In the genomic region with DNA sequence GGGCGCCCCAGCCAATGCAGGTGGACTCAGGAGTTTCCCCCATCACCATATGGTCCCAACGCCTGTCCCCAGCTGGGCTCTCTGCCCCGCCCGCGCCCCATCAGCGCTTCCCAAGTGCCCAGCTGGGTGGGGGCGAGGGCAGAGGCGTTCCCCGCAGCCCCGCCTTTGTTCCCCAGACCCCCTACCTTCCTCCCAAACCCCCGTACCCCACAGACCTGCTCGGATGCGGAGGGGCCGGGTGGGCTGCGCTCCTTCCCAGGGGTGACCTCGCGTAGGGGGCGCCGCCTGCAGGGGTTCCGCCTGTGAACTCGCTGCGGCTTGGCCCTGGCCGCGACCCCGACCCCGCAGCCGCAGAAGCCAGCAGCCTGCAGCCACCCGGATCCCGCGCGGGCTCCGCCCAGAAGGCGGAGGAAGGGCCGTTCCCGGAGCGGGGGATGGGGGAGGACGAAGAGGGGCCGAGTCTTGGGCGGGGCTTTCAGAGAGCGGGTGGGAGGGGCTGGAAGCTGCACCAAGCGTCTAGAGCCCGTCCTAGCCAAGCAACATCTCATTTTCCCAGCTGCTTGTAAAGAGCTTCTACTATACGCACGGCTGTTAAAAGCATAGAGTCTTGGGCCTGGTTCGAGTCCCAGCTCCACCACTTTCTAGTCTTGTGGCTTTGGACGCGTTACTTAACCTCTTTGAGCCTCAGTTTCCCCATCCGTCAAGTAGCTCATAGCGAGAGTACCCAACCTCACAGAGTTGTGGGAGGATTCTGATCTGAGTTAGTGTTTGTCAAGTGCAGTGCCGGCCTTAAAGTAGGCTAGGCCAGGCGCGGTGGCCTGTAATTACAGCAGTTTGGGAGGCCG, we compare ENCODE assay signal across 8 cellular contexts. TPM values are rescaled to one million over a fixed set of nuclear protein-coding genes. Genes with fewer than 3 reads are reported as not detected.
DNase-seq lines count a peak whose midpoint lies in the region; ATAC-seq, FAIRE-seq and TF ChIP-seq lines count a peak whose summit lies in the region.

Gene RAB3D (minus strand): TSS at position 404 of the 845 bp plus-strand sequence. CDS start 2,258 bp downstream, outside the sequence.

- peak in 1 of 2 experiments; percentile 68; a peak in 2 of 4 replicates for TF ChIP-seq POLR2A in HepG2 (IDR thresholded peaks at IDR 0.05; ENCODE audit: insufficient read depth in 1 of 2, low read depth in 2 of 2, low read length in 2 of 2)

- no peak for TF ChIP-seq RAD21 in HepG2 (CRISPR knock-in tag; IDR thresholded peaks at IDR 0.05)

- TF ChIP-seq EP300 in HepG2 (IDR thresholded peaks at IDR 0.05; ENCODE audit: low read depth in 2 of 2, low read length in 2 of 2) (no peak), HepG2 (CRISPR knock-in tag; IDR thresholded peaks at IDR 0.05; ENCODE audit: borderline replicate concordance) (no peak)

- intact Hi-C loops in dorsolateral prefrontal cortex (cut with DNase I), result loop anchor here (5.0 kb wide), 1 partner anchor 42 kb away; the partner anchor contains the start of gene TSPAN16 (in 2 of the 2)
- intact Hi-C loops in HepG2 (cut with micrococcal nuclease; ENCODE audit: unreplicated experiment), result no loop called here

- H3K36me3 ChIP-seq in HepG2 (replicated peaks in 1 of 2; ENCODE audit: control insufficient read depth in 1 of 2, insufficient read depth in 2 of 2, low read length in 2 of 2), result peaks cover 0 to 2% of the 10 kb centered on the region in 2 experiments; a peak in 1 of 5 replicates

- peaks cover 35% of the 10 kb centered on the region for H3K4me1 ChIP-seq in HepG2 (ENCODE audit: insufficient read depth, low read length)

- POLR2A ChIA-PET in HepG2 (lab: Yijun Ruan, JAX), result interaction anchor here (0.8 to 2.7 kb wide), 4 partner anchors 15 to 102 kb away, joined by 3 to 17 read pairs (median 4); partner anchors contain the start of gene SWSAP1

- peak within 1 kb of the TSS; percentile 97 for H3K4me2 ChIP-seq in HepG2 (ENCODE audit: low read depth, low read length)

- no peaks in the 10 kb centered on the region for H3K79me2 ChIP-seq in HepG2 (ENCODE audit: insufficient read depth, low read length)

- WGBS in HepG2 (ENCODE audit: low lambda C conversion rate), result 22% methylated on average over 17 of the region's 53 CpGs

- ATAC-seq in HG03342 (IDR thresholded peaks at IDR 0.05; ENCODE audit: unreplicated experiment), result peak; percentile 69
- ATAC-seq in HepG2, result peak; percentile 86
- no peak for ATAC-seq in GM18858 (IDR thresholded peaks at IDR 0.05; ENCODE audit: unreplicated experiment)

- H3K27ac ChIP-seq in dorsolateral prefrontal cortex (peak within 1 kb of the TSS in 57 of 59 donors; percentile 39 to 94 (median 87)), HepG2 (ENCODE audit: extremely low read length, insufficient read depth, low read length) (no peak within 1 kb of the TSS)

- DNase-seq in GM04504 (ENCODE audit: low read depth) (peak; percentile 60), NCI-H748 treated with DMSO at 0.1 percent for 48 hours (lab: John Stamatoyannopoulos, UW) (peak; percentile 70), dorsolateral prefrontal cortex (peak; percentile 72 to 93 (median 88)), HepG2 (ENCODE audit: low spot score) (peak; percentile 71)
- peak; percentile 73 to 75 for DNase-seq in activated CD4-positive, alpha-beta T cell treated with anti-CD3 and anti-CD28 coated beads, Interleukin-2, amount 50 U/mL, for 4 hours
- peak; percentile 79 for DNase-seq in stimulated activated CD4-positive, alpha-beta T cell treated with anti-CD3 and anti-CD28 coated beads, Interleukin-2, amount 100 ng/mL, for 4 hours (ENCODE audit: low read depth)

- peak within 1 kb of the TSS; percentile 61; the same call in 1 of the 2 replicates for H3K9ac ChIP-seq in HepG2 (ENCODE audit: insufficient read depth, low read depth, low read length)

- H3K27me3 ChIP-seq in dorsolateral prefrontal cortex (no peaks in the 10 kb centered on the region), HepG2 (ENCODE audit: control insufficient read depth in 1 of 2, insufficient read depth in 2 of 2, low read length in 2 of 2) (no peaks in the 10 kb centered on the region)

- no peaks in the 10 kb centered on the region for H4K20me1 ChIP-seq in HepG2 (ENCODE audit: insufficient read depth, low read length)

- peak within 1 kb of the TSS; percentile 80 for H2AFZ ChIP-seq in HepG2 (ENCODE audit: low read length)

- TF ChIP-seq CTCF in dorsolateral prefrontal cortex (IDR thresholded peaks at IDR 0.05 in 54 of 56, conservative IDR thresholded peaks at IDR 0.05 in 2 of 56; ENCODE audit: low read depth in 1 of 56, partially characterized antibody in 56 of 56), result peak in 9 of 56 donors; percentile 6 to 19 (median 11)
- peak; percentile 28; the same call in 1 of the 2 replicates for TF ChIP-seq CTCF in HepG2 (CRISPR knock-in tag; IDR thresholded peaks at IDR 0.05)

- CTCF ChIA-PET in HepG2 (lab: Yijun Ruan, JAX; ENCODE audit: low intra/inter-chr PET ratio, low total read pairs), result no interaction called here

- in situ Hi-C loops in HepG2 (cut with HindIII; ENCODE audit: extremely low pct_ligation_motif_present, low pct_unique_long_range_greater_than_20kb), result no loop called here

- no peaks in the 10 kb centered on the region for H3K9me3 ChIP-seq in HepG2 (ENCODE audit: low read length)

- peak; percentile 67 for FAIRE-seq in HepG2 (lab: Jason Lieb, UNC)

- H3K4me3 ChIP-seq in dorsolateral prefrontal cortex (peak within 1 kb of the TSS; percentile 43 to 88 (median 77)), HepG2 (replicated peaks in 1 of 3; ENCODE audit: insufficient read depth in 1 of 3, low read depth in 2 of 3, low read length in 3 of 3) (peak within 1 kb of the TSS; percentile 67 to 81 (median 81))

- no TSS peak for BruUV-seq in HepG2 (replicated peaks; lab: Mats Ljungman, UMichigan)

TF ChIP-seq in HepG2, 621 proteins besides CTCF, POLR2A, EP300 and RAD21 (continues in another document):
- TF ChIP-seq NBN (conservative IDR thresholded peaks at IDR 0.05) (no peak), GPBP1L1 (CRISPR knock-in tag; IDR thresholded peaks at IDR 0.05) (no peak), CENPX (CRISPR knock-in tag; IDR thresholded peaks at IDR 0.05) (no peak), KLF13 (CRISPR knock-in tag; IDR thresholded peaks at IDR 0.05) (no peak), ZNF350 (CRISPR knock-in tag; IDR thresholded peaks at IDR 0.05; ENCODE audit: borderline replicate concordance, low read depth) (no peak; the same call in 1 of the 2 replicates), ZZZ3 (CRISPR knock-in tag; IDR thresholded peaks at IDR 0.05; ENCODE audit: borderline replicate concordance) (no peak), ATRX (CRISPR knock-in tag; IDR thresholded peaks at IDR 0.05; ENCODE audit: borderline replicate concordance) (no peak), CCDC6 (CRISPR knock-in tag; IDR thresholded peaks at IDR 0.05) (no peak)
- TF ChIP-seq, protein P1, sequence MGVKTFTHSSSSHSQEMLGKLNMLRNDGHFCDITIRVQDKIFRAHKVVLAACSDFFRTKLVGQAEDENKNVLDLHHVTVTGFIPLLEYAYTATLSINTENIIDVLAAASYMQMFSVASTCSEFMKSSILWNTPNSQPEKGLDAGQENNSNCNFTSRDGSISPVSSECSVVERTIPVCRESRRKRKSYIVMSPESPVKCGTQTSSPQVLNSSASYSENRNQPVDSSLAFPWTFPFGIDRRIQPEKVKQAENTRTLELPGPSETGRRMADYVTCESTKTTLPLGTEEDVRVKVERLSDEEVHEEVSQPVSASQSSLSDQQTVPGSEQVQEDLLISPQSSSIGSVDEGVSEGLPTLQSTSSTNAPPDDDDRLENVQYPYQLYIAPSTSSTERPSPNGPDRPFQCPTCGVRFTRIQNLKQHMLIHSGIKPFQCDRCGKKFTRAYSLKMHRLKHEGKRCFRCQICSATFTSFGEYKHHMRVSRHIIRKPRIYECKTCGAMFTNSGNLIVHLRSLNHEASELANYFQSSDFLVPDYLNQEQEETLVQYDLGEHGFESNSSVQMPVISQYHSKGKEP (CRISPR knock-in tag; IDR thresholded peaks at IDR 0.05), result no peak

RNA-seq across cellular contexts. Expression of gene RAB3D, which starts in this region (rescaled TPM):
- 10 to 100 TPM; 16.1 to 39.7 (median 27.1) TPM for total RNA-seq in dorsolateral prefrontal cortex
- total RNA-seq in HepG2 (2016; rRNA removed; fragmentation: Illumina TruSeq; extraction: Trizol), result 2.0 and 3.3 TPM in 2 replicates
- total RNA-seq in HepG2 (2016; cell fraction: cytosol; rRNA removed; fragmentation: Illumina TruSeq; extraction: Trizol; ENCODE audit: low read depth), result 0.26 and 0.40 TPM in 2 replicates
- total RNA-seq in HepG2 (2016; cell fraction: insoluble cytoplasmic fraction; rRNA removed; fragmentation: Illumina TruSeq; extraction: Trizol), result 1.9 and 2.7 TPM in 2 replicates
- total RNA-seq in HepG2 (2016; cell fraction: membrane; rRNA removed; fragmentation: Illumina TruSeq; extraction: Trizol), result 1.9 and 2.1 TPM in 2 replicates
- total RNA-seq in HepG2 (2016; cell fraction: nucleus; rRNA removed; fragmentation: Illumina TruSeq; extraction: Trizol), result 1.5 and 1.8 TPM in 2 replicates
- 16.1 and 19.9 TPM in 2 replicates for polyA plus RNA-seq in HepG2 (2011; rRNA removed)
- polyA plus RNA-seq in HepG2 (2011; cell fraction: cytosol; rRNA removed), result 12.0 and 13.8 TPM in 2 replicates
- 7.5 and 9.8 TPM in 2 replicates for polyA plus RNA-seq in HepG2 (2011; cell fraction: nucleus; rRNA removed)
- polyA plus RNA-seq in HepG2 (2012), result 2.1 TPM in 2 replicates
- 0.28 and 0.29 TPM in 2 replicates for polyA plus RNA-seq in HepG2 (2016; cell fraction: cytosol; fragmentation: Illumina TruSeq; extraction: Trizol; ENCODE audit: low read depth)
- polyA plus RNA-seq in HepG2 (2016; cell fraction: insoluble cytoplasmic fraction; fragmentation: Illumina TruSeq; extraction: Trizol; ENCODE audit: low read depth), result 3.1 and 3.9 TPM in 2 replicates
- polyA plus RNA-seq in HepG2 (2016; cell fraction: membrane; fragmentation: Illumina TruSeq; extraction: Trizol; ENCODE audit: low read depth), result 0.98 and 1.6 TPM in 2 replicates
- 2.7 and 3.4 TPM in 2 replicates for polyA plus RNA-seq in HepG2 (2016; cell fraction: nucleus; fragmentation: Illumina TruSeq; extraction: Trizol; ENCODE audit: insufficient read depth, low read depth)
- polyA minus RNA-seq in HepG2 (2011; rRNA and poly(A)+ RNA removed; ENCODE audit: low replicate concordance), result 91.8 and 118 TPM in 2 replicates
- 11.3 and 12.6 TPM in 2 replicates for polyA minus RNA-seq in HepG2 (2011; cell fraction: cytosol; rRNA and poly(A)+ RNA removed)
- 5.3 and 6.6 TPM in 2 replicates for polyA minus RNA-seq in HepG2 (2011; cell fraction: nucleus; rRNA and poly(A)+ RNA removed)
